In the genomic region with DNA sequence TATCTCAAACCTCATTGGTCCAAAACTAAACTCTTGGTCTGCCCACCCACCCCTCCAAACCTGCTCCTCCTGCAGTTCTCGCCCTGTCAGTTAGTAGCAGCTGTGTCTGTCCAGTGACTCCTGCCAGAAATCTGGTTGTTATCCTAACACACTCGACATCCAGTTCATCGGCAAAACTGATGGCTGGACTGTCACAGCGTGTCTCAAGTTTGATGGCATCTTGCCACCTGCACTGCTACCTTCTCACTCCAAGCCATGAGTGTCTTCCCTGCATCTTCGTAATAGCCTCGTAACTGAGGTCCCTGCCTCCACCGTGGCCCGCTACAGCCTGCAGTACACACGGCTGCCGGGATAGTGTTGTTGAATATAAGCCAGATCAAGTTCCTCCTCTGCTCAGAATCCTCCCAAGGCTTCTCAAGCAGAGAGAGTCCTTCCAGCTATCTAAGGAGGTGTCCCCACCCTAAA, we compare ENCODE assay signal across 1 cellular context.
TF ChIP-seq lines count a peak whose summit lies in the region.

No MANE protein-coding gene starts in this region.

TF ChIP-seq in K562, 482 proteins besides CTCF, POLR2A, EP300 and RAD21 (continued from another document):
- TF ChIP-seq CBFA2T3 (IDR thresholded peaks at IDR 0.05) (peak; percentile 78), SIN3B (IDR thresholded peaks at IDR 0.05; ENCODE audit: low read depth) (no peak)
